Comparison of ENCODE assay signal across 11 cellular contexts in the genomic region with DNA sequence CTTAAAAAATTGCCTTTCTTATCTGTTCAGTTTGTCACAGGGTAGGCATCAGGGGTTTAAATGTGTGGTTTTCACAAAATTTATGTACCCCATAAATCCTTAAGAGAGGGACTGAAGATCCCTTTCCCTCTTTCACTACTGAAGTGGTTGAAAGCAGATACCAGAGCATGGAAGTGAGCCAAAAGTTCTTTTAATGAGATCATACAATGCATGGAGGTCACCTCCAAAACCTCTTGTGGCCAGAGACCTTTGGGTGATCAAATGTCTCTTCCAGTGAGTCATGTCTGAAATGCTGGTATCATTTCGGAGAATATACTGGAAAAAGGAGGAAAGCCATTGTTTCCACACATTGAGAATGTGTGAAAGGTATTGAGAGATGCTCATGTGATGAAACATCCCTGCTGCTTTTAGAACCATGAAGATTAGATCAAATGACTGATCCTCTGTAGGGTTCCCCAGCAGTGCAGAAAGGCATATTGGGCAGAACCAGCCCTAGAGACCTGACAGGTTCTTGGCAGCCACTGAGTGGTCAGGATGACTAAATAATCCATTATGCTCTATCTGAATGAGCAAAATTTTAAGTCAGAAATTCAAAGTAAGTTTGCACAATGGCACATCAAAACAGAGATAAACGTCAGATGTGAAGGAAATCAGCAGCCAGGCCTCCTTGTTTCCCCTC.
DNase-seq lines count a peak whose midpoint lies in the region; ATAC-seq and TF ChIP-seq lines count a peak whose summit lies in the region.
"Had no signal": no experiment of that assay in that cellular context is flagged by ENCODE, and none has a peak within 500 bp of the region (broad histone marks: within the 10 kb centered on the region; RNA-seq: fewer than 3 reads in every experiment).

No MANE protein-coding gene starts in this region.

- H3K56ac ChIP-seq in mesendoderm (ENCODE audit: low read length) = no peak overlapping the region

- no peaks in the 10 kb centered on the region for H3K79me1 ChIP-seq in mesendoderm (ENCODE audit: low read length)

- H2BK120ac ChIP-seq in mesendoderm (ENCODE audit: low read depth, low read length) = no peak overlapping the region

- no peak overlapping the region for H4K5ac ChIP-seq in mesendoderm (ENCODE audit: low read length)

- no peak for ATAC-seq in HG03159 (IDR thresholded peaks at IDR 0.05; ENCODE audit: unreplicated experiment)
- ATAC-seq: mucosa of descending colon had no signal

- H3K4ac ChIP-seq in mesendoderm (ENCODE audit: low read depth, low read length) = no peak overlapping the region

- intact Hi-C loops in adrenal gland (cut with DNase I) = no loop called here

- H3K4me1 ChIP-seq in adrenal gland (replicated peaks in 1 of 2) (peaks cover 0 to 7% of the 10 kb centered on the region in 2 donors), mesendoderm (ENCODE audit: control insufficient read depth, low read depth, low read length) (no peaks in the 10 kb centered on the region)

- H3K9me3 ChIP-seq in adrenal gland (replicated peaks in 1 of 3) = no peaks in the 10 kb centered on the region
- H3K9me3 ChIP-seq: mucosa of descending colon had no signal

- H3K9me3 Mint-ChIP-seq in endothelial cell (ENCODE audit: unreplicated experiment) = no peaks in the 10 kb centered on the region

- no peaks in the 10 kb centered on the region for H3K36me3 Mint-ChIP-seq in endothelial cell (ENCODE audit: low read depth, unreplicated experiment)

- no peak overlapping the region for H3K4me3 ChIP-seq in adrenal gland
- H3K4me3 ChIP-seq in mesendoderm (ENCODE audit: low read length) = no peak overlapping the region
- H3K4me3 ChIP-seq: coronary artery, mucosa of descending colon had no signal

- H3K27me3 ChIP-seq in adrenal gland = no peaks in the 10 kb centered on the region
- H3K27me3 ChIP-seq in mesendoderm (ENCODE audit: insufficient read depth, low read length, poor library complexity) = no peaks in the 10 kb centered on the region

- no peak overlapping the region for H2AK5ac ChIP-seq in mesendoderm (ENCODE audit: low read length)

- H3K4me2 ChIP-seq in mesendoderm (ENCODE audit: low read length) = no peak overlapping the region

- H3K18ac ChIP-seq in mesendoderm (ENCODE audit: low read length) = no peak overlapping the region

- peaks cover 14% of the 10 kb centered on the region for H3K4me1 Mint-ChIP-seq in endothelial cell (ENCODE audit: unreplicated experiment)

- H3K27ac ChIP-seq in adrenal gland (no peak overlapping the region), mesendoderm (ENCODE audit: low read depth, low read length) (no peak overlapping the region)
- H3K27ac ChIP-seq: coronary artery had no signal

- H3K79me2 ChIP-seq in mesendoderm (ENCODE audit: control insufficient read depth, insufficient read depth, low read length) = no peaks in the 10 kb centered on the region

- DNase-seq in EL (peak; percentile 97), M059J (ENCODE audit: low read depth) (peak; percentile 99), adrenal gland (peak in 4 of 7 donors; percentile 54 to 64 (median 60)), mesendoderm (peak; percentile 51), foreskin melanocyte (no peak), endothelial cell (ENCODE audit: low spot score) (no peak), epidermal melanocyte (ENCODE audit: insufficient read length, low spot score) (no peak)
- DNase-seq: mucosa of descending colon, NCI-H2227 treated with DMSO at 0.1 percent for 48 hours had no signal

- 33 to 59% (median 47%) methylated on average over 2 of the region's 2 CpGs for WGBS in adrenal gland, 4 donors
- WGBS in mesendoderm (ENCODE audit: extremely low coverage, insufficient coverage, low lambda C conversion rate) = no CpG with 5 or more reads among the region's 2 CpGs

- H3K23ac ChIP-seq in mesendoderm (ENCODE audit: low read length) = no peak overlapping the region

- H3K27me3 Mint-ChIP-seq in endothelial cell (ENCODE audit: unreplicated experiment) = peaks cover 1% of the 10 kb centered on the region

- TF ChIP-seq CTCF in adrenal gland (IDR thresholded peaks at IDR 0.05) (no peak), endothelial cell (IDR thresholded peaks at IDR 0.05; ENCODE audit: unreplicated experiment) (no peak)

- H3K4me3 Mint-ChIP-seq in endothelial cell (ENCODE audit: unreplicated experiment) = no peak overlapping the region

- H2BK15ac ChIP-seq in mesendoderm (replicated peaks; ENCODE audit: low read depth) = no peak overlapping the region

- no peak for TF ChIP-seq POLR2A in adrenal gland (IDR thresholded peaks at IDR 0.05)

- H3K36me3 ChIP-seq in adrenal gland (replicated peaks in 1 of 2) = no peaks in the 10 kb centered on the region
- H3K36me3 ChIP-seq in mesendoderm (ENCODE audit: control insufficient read depth, insufficient read depth, low read length) = no peaks in the 10 kb centered on the region

- no peak overlapping the region for H3K9ac ChIP-seq in mesendoderm (ENCODE audit: low read length)

- no peak overlapping the region for H4K8ac ChIP-seq in mesendoderm (ENCODE audit: low read depth, low read length)

- H2BK5ac ChIP-seq in mesendoderm (ENCODE audit: low read length) = no peak overlapping the region

- no peak overlapping the region for H3K27ac Mint-ChIP-seq in endothelial cell (ENCODE audit: unreplicated experiment)

Comparison
In these comparisons a context has a peak if more than half of its experiments do, and no peak if none do; other contexts are left out.
1. DNase-seq: peak in EL (single experiment), M059J (single experiment), adrenal gland (4 of 7) and mesendoderm (single experiment); none in foreskin melanocyte (single experiment), endothelial cell (single experiment) and epidermal melanocyte (single experiment).